ENCODE assay signal across 22 cellular contexts in genomic region chr4:157895205-157895604, GRCh38.
"Had no signal": no experiment of that assay in that cellular context is flagged by ENCODE, and none has a peak within 500 bp of the region (broad histone marks: within the 10 kb centered on the region; RNA-seq: fewer than 3 reads in every experiment).

No MANE protein-coding gene starts in this region.

- H3K27ac ChIP-seq: heart left ventricle, left lung had no signal

- H3K4me1 ChIP-seq: heart left ventricle, left lung had no signal

- DNase-seq: activated CD4-positive, alpha-beta T cell treated with anti-CD3 and anti-CD28 coated beads for 4 hours; activated CD4-positive, alpha-beta T cell treated with anti-CD3 and anti-CD28 coated beads, Interleukin-2, amount 50 U/mL, for 48 hours; activated CD4-positive, CD25-positive, alpha-beta regulatory T cell; activated effector memory CD4-positive, alpha-beta T cell treated with Interleukin-2 at 50 U/mL for 16 hours; activated naive CD4-positive, alpha-beta T cell treated with anti-CD3 and anti-CD28 coated beads for 36 hours; activated naive CD8-positive, alpha-beta T cell treated with anti-CD3 and anti-CD28 coated beads, Interleukin-2, amount 10 ng/mL, durations not matched to agents 7 days and 5 days; activated T-cell treated with anti-CD3 and anti-CD28 coated beads, Interleukin-2, amount 50 U/mL, for 48 hours; amniotic stem cell; heart left ventricle; immature natural killer cell; kidney glomerular epithelial cell; left lung; naive thymus-derived CD8-positive, alpha-beta T cell; stimulated activated CD4-positive, alpha-beta T cell treated with anti-CD3 and anti-CD28 coated beads, Interleukin-2, amount 100 ng/mL, for 48 hours; stimulated activated CD8-positive, alpha-beta memory T cell treated with anti-CD3 and anti-CD28 coated beads, Interleukin-4, amount 100 ng/mL, for 48 hours; stimulated activated naive B cell treated with anti-CD40 and anti-IgM and Interleukin-4, amounts not matched to agents 10 μg/mL and 1 μg/mL and 100 μg/mL, for 72 hours; T1000; trophoblast cell had no signal

- FAIRE-seq: endometrium had no signal

- H3K9me3 ChIP-seq: heart left ventricle, left lung had no signal

- H3K27me3 Mint-ChIP-seq: activated naive CD8-positive, alpha-beta T cell treated with anti-CD3 and anti-CD28 coated beads, Interleukin-2, amount 10 ng/mL, durations not matched to agents 7 days and 5 days; naive thymus-derived CD8-positive, alpha-beta T cell; progenitor cell of endocrine pancreas; stimulated activated naive B cell treated with anti-CD40 and anti-IgM and Interleukin-4, amounts not matched to agents 10 μg/mL and 1 μg/mL and 100 μg/mL, for 72 hours had no signal

- H3K4me3 ChIP-seq: heart left ventricle, left lung, lung had no signal

- H3K4me3 Mint-ChIP-seq: activated naive CD4-positive, alpha-beta T cell treated with anti-CD3 and anti-CD28 coated beads for 36 hours; activated naive CD8-positive, alpha-beta T cell treated with anti-CD3 and anti-CD28 coated beads, Interleukin-2, amount 10 ng/mL, durations not matched to agents 7 days and 5 days; immature natural killer cell; naive thymus-derived CD8-positive, alpha-beta T cell; stimulated activated naive B cell treated with anti-CD40 and anti-IgM and Interleukin-4, amounts not matched to agents 10 μg/mL and 1 μg/mL and 100 μg/mL, for 72 hours; T-helper 1 cell treated with Interleukin-12 subunit alpha and Interleukin-12 subunit beta and Interleukin-4 antibody, amounts not matched to agents 30 μg/mL and 1 μg/mL, for 36 hours had no signal

- H3K4me1 Mint-ChIP-seq: activated naive CD8-positive, alpha-beta T cell treated with anti-CD3 and anti-CD28 coated beads, Interleukin-2, amount 10 ng/mL, durations not matched to agents 7 days and 5 days; immature natural killer cell; naive thymus-derived CD8-positive, alpha-beta T cell; stimulated activated naive B cell treated with anti-CD40 and anti-IgM and Interleukin-4, amounts not matched to agents 10 μg/mL and 1 μg/mL and 100 μg/mL, for 72 hours had no signal

- H3K36me3 Mint-ChIP-seq: activated naive CD8-positive, alpha-beta T cell treated with anti-CD3 and anti-CD28 coated beads, Interleukin-2, amount 10 ng/mL, durations not matched to agents 7 days and 5 days; immature natural killer cell; naive thymus-derived CD8-positive, alpha-beta T cell; stimulated activated naive B cell treated with anti-CD40 and anti-IgM and Interleukin-4, amounts not matched to agents 10 μg/mL and 1 μg/mL and 100 μg/mL, for 72 hours had no signal

- ATAC-seq: heart left ventricle; left lung; naive thymus-derived CD8-positive, alpha-beta T cell; stimulated activated naive B cell treated with anti-CD40 and anti-IgM and Interleukin-4, amounts not matched to agents 10 μg/mL and 1 μg/mL and 100 μg/mL, for 72 hours had no signal

- H3K27ac Mint-ChIP-seq: activated naive CD4-positive, alpha-beta T cell treated with anti-CD3 and anti-CD28 coated beads for 36 hours; activated naive CD8-positive, alpha-beta T cell treated with anti-CD3 and anti-CD28 coated beads, Interleukin-2, amount 10 ng/mL, durations not matched to agents 7 days and 5 days; immature natural killer cell; naive thymus-derived CD8-positive, alpha-beta T cell; progenitor cell of endocrine pancreas; stimulated activated naive B cell treated with anti-CD40 and anti-IgM and Interleukin-4, amounts not matched to agents 10 μg/mL and 1 μg/mL and 100 μg/mL, for 72 hours; T-helper 1 cell treated with Interleukin-12 subunit alpha and Interleukin-12 subunit beta and Interleukin-4 antibody, amounts not matched to agents 30 μg/mL and 1 μg/mL, for 36 hours had no signal

- H3K36me3 ChIP-seq: heart left ventricle, left lung had no signal

- H3K9me3 Mint-ChIP-seq: activated naive CD4-positive, alpha-beta T cell treated with anti-CD3 and anti-CD28 coated beads for 36 hours; activated naive CD8-positive, alpha-beta T cell treated with anti-CD3 and anti-CD28 coated beads, Interleukin-2, amount 10 ng/mL, durations not matched to agents 7 days and 5 days; stimulated activated naive B cell treated with anti-CD40 and anti-IgM and Interleukin-4, amounts not matched to agents 10 μg/mL and 1 μg/mL and 100 μg/mL, for 72 hours; T-helper 1 cell treated with Interleukin-12 subunit alpha and Interleukin-12 subunit beta and Interleukin-4 antibody, amounts not matched to agents 30 μg/mL and 1 μg/mL, for 36 hours had no signal

- H3K27me3 ChIP-seq: heart left ventricle, left lung had no signal
